1 cellular context compared by ENCODE assay signal in genomic region chr4:146398896-146399443, GRCh38.
TF ChIP-seq lines count a peak whose summit lies in the region.

No MANE protein-coding gene starts in this region.

TF ChIP-seq in SK-N-SH treated with all-trans-retinoic acid at 6 μM for 48 hours, 23 proteins besides CTCF, POLR2A, EP300 and RAD21 (continued from another document):
- TF ChIP-seq, protein P1, sequence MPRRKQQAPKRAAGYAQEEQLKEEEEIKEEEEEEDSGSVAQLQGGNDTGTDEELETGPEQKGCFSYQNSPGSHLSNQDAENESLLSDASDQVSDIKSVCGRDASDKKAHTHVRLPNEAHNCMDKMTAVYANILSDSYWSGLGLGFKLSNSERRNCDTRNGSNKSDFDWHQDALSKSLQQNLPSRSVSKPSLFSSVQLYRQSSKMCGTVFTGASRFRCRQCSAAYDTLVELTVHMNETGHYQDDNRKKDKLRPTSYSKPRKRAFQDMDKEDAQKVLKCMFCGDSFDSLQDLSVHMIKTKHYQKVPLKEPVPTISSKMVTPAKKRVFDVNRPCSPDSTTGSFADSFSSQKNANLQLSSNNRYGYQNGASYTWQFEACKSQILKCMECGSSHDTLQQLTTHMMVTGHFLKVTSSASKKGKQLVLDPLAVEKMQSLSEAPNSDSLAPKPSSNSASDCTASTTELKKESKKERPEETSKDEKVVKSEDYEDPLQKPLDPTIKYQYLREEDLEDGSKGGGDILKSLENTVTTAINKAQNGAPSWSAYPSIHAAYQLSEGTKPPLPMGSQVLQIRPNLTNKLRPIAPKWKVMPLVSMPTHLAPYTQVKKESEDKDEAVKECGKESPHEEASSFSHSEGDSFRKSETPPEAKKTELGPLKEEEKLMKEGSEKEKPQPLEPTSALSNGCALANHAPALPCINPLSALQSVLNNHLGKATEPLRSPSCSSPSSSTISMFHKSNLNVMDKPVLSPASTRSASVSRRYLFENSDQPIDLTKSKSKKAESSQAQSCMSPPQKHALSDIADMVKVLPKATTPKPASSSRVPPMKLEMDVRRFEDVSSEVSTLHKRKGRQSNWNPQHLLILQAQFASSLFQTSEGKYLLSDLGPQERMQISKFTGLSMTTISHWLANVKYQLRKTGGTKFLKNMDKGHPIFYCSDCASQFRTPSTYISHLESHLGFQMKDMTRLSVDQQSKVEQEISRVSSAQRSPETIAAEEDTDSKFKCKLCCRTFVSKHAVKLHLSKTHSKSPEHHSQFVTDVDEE (CRISPR knock-in tag; IDR thresholded peaks at IDR 0.05): no peak
- TF ChIP-seq BACH2 (CRISPR knock-in tag; IDR thresholded peaks at IDR 0.05; ENCODE audit: borderline replicate concordance): no peak
- no peak for TF ChIP-seq CREB5 (CRISPR knock-in tag; IDR thresholded peaks at IDR 0.05; ENCODE audit: low read depth)
